12 cellular contexts compared by ENCODE assay signal in the genomic region with DNA sequence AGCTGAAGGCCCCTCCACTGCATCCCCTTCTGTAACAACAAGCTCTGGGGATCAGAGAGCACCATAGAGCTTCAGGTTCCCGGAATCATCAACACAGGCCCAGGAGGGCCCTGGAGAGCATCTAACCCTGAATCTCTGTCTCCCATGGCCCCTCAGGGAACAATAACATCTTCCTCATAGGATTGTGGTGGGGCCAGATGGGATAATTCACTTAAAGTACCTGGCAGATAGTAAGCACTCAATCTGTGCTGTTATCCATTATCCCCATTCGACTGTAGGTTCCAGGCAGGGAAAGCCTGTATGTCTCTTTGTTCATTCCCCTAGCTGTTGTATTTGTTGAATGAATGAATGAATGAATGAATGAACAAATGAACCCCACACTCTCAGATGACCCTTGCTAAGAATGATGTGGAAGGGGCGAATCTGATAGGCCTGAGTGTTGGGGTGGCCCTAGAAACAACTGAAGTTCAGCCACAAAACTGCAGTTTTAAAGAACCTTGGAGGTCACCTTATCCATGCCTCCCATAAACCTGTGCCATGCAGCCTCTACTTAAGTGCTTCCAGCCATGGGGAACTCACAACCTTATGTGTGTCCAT. TPM values are rescaled to one million over a fixed set of nuclear protein-coding genes. Genes with fewer than 3 reads are reported as not detected.
A peak's percentile ranks its signal among the peaks of the same experiment; 100 is the strongest.
DNase-seq lines count a peak whose midpoint lies in the region; ATAC-seq and TF ChIP-seq lines count a peak whose summit lies in the region.
"Had no signal": no experiment of that assay in that cellular context is flagged by ENCODE, and none has a peak within 500 bp of the region (broad histone marks: within the 10 kb centered on the region; RNA-seq: fewer than 3 reads in every experiment).

No MANE protein-coding gene starts in this region.

- no peak overlapping the region for H4K5ac ChIP-seq in mesendoderm (ENCODE audit: low read length)

- TF ChIP-seq CTCF in neutrophil (IDR thresholded peaks at IDR 0.05) (no peak), RWPE1 (conservative IDR thresholded peaks at IDR 0.05; ENCODE audit: low read depth) (no peak), psoas muscle (IDR thresholded peaks at IDR 0.05) (no peak)

- no peak overlapping the region for H3K23ac ChIP-seq in mesendoderm (ENCODE audit: low read length)

- WGBS in mesendoderm (ENCODE audit: extremely low coverage, insufficient coverage, low lambda C conversion rate): no CpG with 5 or more reads among the region's 3 CpGs
- 92 to 97% (median 96%) methylated on average over 3 of the region's 3 CpGs for WGBS in psoas muscle, 3 donors

- intact Hi-C loops in activated CD4-positive, alpha-beta T cell treated with anti-CD3 and anti-CD28 coated beads, Interleukin-2, amount 10 ng/mL, durations not matched to agents 24 days and 14 days (cut with micrococcal nuclease): loop anchor here (1.0 to 10.0 kb wide), 2 partner anchors 11 to 322 kb away; partner anchors contain the start of gene PUM1
- intact Hi-C loops in activated T-helper 2 cell treated with anti-CD3 and anti-CD28 coated beads, Interferon-gamma antibody, Interleukin-2, Interleukin-4, amounts not matched to agents 10 μg/mL and 5 μg/mL and 100 μg/mL, durations not matched to agents 14 hours and 24 hours and 36 hours (cut with micrococcal nuclease): loop anchor here (1.0 to 2.0 kb wide), 2 partner anchors 14 to 36 kb away; partner anchors contain the start of gene LAPTM5
- intact Hi-C loops in psoas muscle (cut with DNase I): no loop called here

- CTCF ChIA-PET in RWPE1 (lab: Yijun Ruan, JAX): interaction anchor here (0.8 kb wide), 1 partner anchor 14 kb away, joined by 3 read pairs; no protein-coding TSS in a partner anchor

- H2AFZ ChIP-seq in Karpas-422 (ENCODE audit: low read length): no peak overlapping the region

- H3K27ac Mint-ChIP-seq in activated CD4-positive, alpha-beta T cell treated with anti-CD3 and anti-CD28 coated beads, Interleukin-2, amount 10 ng/mL, durations not matched to agents 24 days and 14 days: peak overlapping the region; percentile 99
- peak overlapping the region; percentile 84 for H3K27ac Mint-ChIP-seq in activated T-helper 2 cell treated with anti-CD3 and anti-CD28 coated beads, Interferon-gamma antibody, Interleukin-2, Interleukin-4, amounts not matched to agents 10 μg/mL and 5 μg/mL and 100 μg/mL, durations not matched to agents 14 hours and 24 hours and 36 hours

- H3K9me2 ChIP-seq in Karpas-422 (replicated peaks; ENCODE audit: insufficient read depth, low read length): no peaks in the 10 kb centered on the region

- H3K9ac ChIP-seq in Karpas-422 (ENCODE audit: low read length) (no peak overlapping the region), mesendoderm (ENCODE audit: low read length) (no peak overlapping the region)

- no peaks in the 10 kb centered on the region for H3K27me3 Mint-ChIP-seq in activated CD4-positive, alpha-beta T cell treated with anti-CD3 and anti-CD28 coated beads, Interleukin-2, amount 10 ng/mL, durations not matched to agents 24 days and 14 days
- no peaks in the 10 kb centered on the region for H3K27me3 Mint-ChIP-seq in activated T-helper 2 cell treated with anti-CD3 and anti-CD28 coated beads, Interferon-gamma antibody, Interleukin-2, Interleukin-4, amounts not matched to agents 10 μg/mL and 5 μg/mL and 100 μg/mL, durations not matched to agents 14 hours and 24 hours and 36 hours (ENCODE audit: low read depth)

- no peak overlapping the region for H4K8ac ChIP-seq in mesendoderm (ENCODE audit: low read depth, low read length)

- H3K4ac ChIP-seq in mesendoderm (ENCODE audit: low read depth, low read length): no peak overlapping the region

- H3K18ac ChIP-seq in mesendoderm (ENCODE audit: low read length): no peak overlapping the region

- H3K9me3 Mint-ChIP-seq in activated CD4-positive, alpha-beta T cell treated with anti-CD3 and anti-CD28 coated beads, Interleukin-2, amount 10 ng/mL, durations not matched to agents 24 days and 14 days: no peaks in the 10 kb centered on the region
- no peaks in the 10 kb centered on the region for H3K9me3 Mint-ChIP-seq in activated T-helper 2 cell treated with anti-CD3 and anti-CD28 coated beads, Interferon-gamma antibody, Interleukin-2, Interleukin-4, amounts not matched to agents 10 μg/mL and 5 μg/mL and 100 μg/mL, durations not matched to agents 14 hours and 24 hours and 36 hours

- POLR2A ChIA-PET in RWPE1 (lab: Yijun Ruan, JAX; ENCODE audit: low non-redundant PET): no interaction called here

- H3K4me1 ChIP-seq in Karpas-422 (ENCODE audit: low read length): peaks cover 77% of the 10 kb centered on the region
- peaks cover 76 to 92% of the 10 kb centered on the region in 2 experiments for H3K4me1 ChIP-seq in neutrophil (ENCODE audit: control insufficient read depth in 1 of 2, insufficient read depth in 1 of 2, low read depth in 1 of 2, low read length in 1 of 2)
- peaks cover 7% of the 10 kb centered on the region for H3K4me1 ChIP-seq in mesendoderm (ENCODE audit: control insufficient read depth, low read depth, low read length)
- H3K4me1 ChIP-seq in psoas muscle: no peaks in the 10 kb centered on the region
- H3K4me1 ChIP-seq: HAP-1 had no signal

- peaks cover 57% of the 10 kb centered on the region for H3K36me3 Mint-ChIP-seq in activated CD4-positive, alpha-beta T cell treated with anti-CD3 and anti-CD28 coated beads, Interleukin-2, amount 10 ng/mL, durations not matched to agents 24 days and 14 days (ENCODE audit: low read depth)
- peaks cover 65% of the 10 kb centered on the region for H3K36me3 Mint-ChIP-seq in activated T-helper 2 cell treated with anti-CD3 and anti-CD28 coated beads, Interferon-gamma antibody, Interleukin-2, Interleukin-4, amounts not matched to agents 10 μg/mL and 5 μg/mL and 100 μg/mL, durations not matched to agents 14 hours and 24 hours and 36 hours (ENCODE audit: low read depth)

- H2BK5ac ChIP-seq in mesendoderm (ENCODE audit: low read length): no peak overlapping the region

- H3K36me3 ChIP-seq in Karpas-422 (ENCODE audit: insufficient read depth, low read length) (peaks cover 26% of the 10 kb centered on the region), neutrophil (peaks cover 96% of the 10 kb centered on the region), mesendoderm (ENCODE audit: control insufficient read depth, insufficient read depth, low read length) (no peaks in the 10 kb centered on the region), psoas muscle (ENCODE audit: insufficient read depth in 1 of 2, low read depth in 1 of 2) (no peaks in the 10 kb centered on the region)
- H3K36me3 ChIP-seq: brain microvascular endothelial cell, HAP-1 had no signal

- peaks cover 42% of the 10 kb centered on the region for H4K20me1 ChIP-seq in Karpas-422 (ENCODE audit: insufficient read depth, low read depth, low read length)

- H3K56ac ChIP-seq in mesendoderm (ENCODE audit: low read length): no peak overlapping the region

- no peaks in the 10 kb centered on the region for H3K9me3 ChIP-seq in Karpas-422 (ENCODE audit: low read length)
- no peaks in the 10 kb centered on the region for H3K9me3 ChIP-seq in neutrophil
- H3K9me3 ChIP-seq in psoas muscle: no peaks in the 10 kb centered on the region
- H3K9me3 ChIP-seq: A549, HAP-1 had no signal

- peaks cover 51% of the 10 kb centered on the region for H3K79me2 ChIP-seq in Karpas-422 (ENCODE audit: low read length)
- no peaks in the 10 kb centered on the region for H3K79me2 ChIP-seq in mesendoderm (ENCODE audit: control insufficient read depth, insufficient read depth, low read length)

- no peak overlapping the region for H2AK5ac ChIP-seq in mesendoderm (ENCODE audit: low read length)

- peaks cover 89% of the 10 kb centered on the region for H3K4me1 Mint-ChIP-seq in activated CD4-positive, alpha-beta T cell treated with anti-CD3 and anti-CD28 coated beads, Interleukin-2, amount 10 ng/mL, durations not matched to agents 24 days and 14 days
- H3K4me1 Mint-ChIP-seq in activated T-helper 2 cell treated with anti-CD3 and anti-CD28 coated beads, Interferon-gamma antibody, Interleukin-2, Interleukin-4, amounts not matched to agents 10 μg/mL and 5 μg/mL and 100 μg/mL, durations not matched to agents 14 hours and 24 hours and 36 hours (ENCODE audit: low read depth): peaks cover 86% of the 10 kb centered on the region

- H3K4me3 ChIP-seq in Karpas-422 (ENCODE audit: low read length) (no peak overlapping the region), neutrophil (ENCODE audit: low read depth in 1 of 2, low read length in 1 of 2) (no peak overlapping the region), mesendoderm (ENCODE audit: low read length) (no peak overlapping the region), psoas muscle (no peak overlapping the region)
- H3K4me3 ChIP-seq: A549, HAP-1 had no signal

- no peaks in the 10 kb centered on the region for H3K79me1 ChIP-seq in mesendoderm (ENCODE audit: low read length)

- no peaks in the 10 kb centered on the region for H3K27me3 ChIP-seq in Karpas-422 (ENCODE audit: low read length)
- H3K27me3 ChIP-seq in neutrophil: no peaks in the 10 kb centered on the region
- H3K27me3 ChIP-seq in mesendoderm (ENCODE audit: insufficient read depth, low read length, poor library complexity): no peaks in the 10 kb centered on the region
- no peaks in the 10 kb centered on the region for H3K27me3 ChIP-seq in psoas muscle (ENCODE audit: insufficient read depth in 3 of 3, low read length in 2 of 3)

- no peak overlapping the region for H2BK120ac ChIP-seq in mesendoderm (ENCODE audit: low read depth, low read length)

- H3K27ac ChIP-seq in Karpas-422 (ENCODE audit: low read length) (0 out of 2 replicates have a peak overlapping the region, but pooled peaks have one; percentile 9), neutrophil (peak overlapping the region; percentile 100), RWPE1 (no peak overlapping the region), mesendoderm (ENCODE audit: low read depth, low read length) (no peak overlapping the region), psoas muscle (no peak overlapping the region)
- H3K27ac ChIP-seq: A549, brain microvascular endothelial cell had no signal

- peak overlapping the region; percentile 89 for H3K4me3 Mint-ChIP-seq in activated CD4-positive, alpha-beta T cell treated with anti-CD3 and anti-CD28 coated beads, Interleukin-2, amount 10 ng/mL, durations not matched to agents 24 days and 14 days
- peak overlapping the region; percentile 49 for H3K4me3 Mint-ChIP-seq in activated T-helper 2 cell treated with anti-CD3 and anti-CD28 coated beads, Interferon-gamma antibody, Interleukin-2, Interleukin-4, amounts not matched to agents 10 μg/mL and 5 μg/mL and 100 μg/mL, durations not matched to agents 14 hours and 24 hours and 36 hours (ENCODE audit: low read depth)

- ATAC-seq in psoas muscle: no peak
- ATAC-seq: A549 had no signal

- no peak overlapping the region for H2BK15ac ChIP-seq in mesendoderm (replicated peaks; ENCODE audit: low read depth)

- DNase-seq in activated CD4-positive, alpha-beta T cell treated with anti-CD3 and anti-CD28 coated beads, Interleukin-2, amount 10 ng/mL, durations not matched to agents 24 days and 14 days: no peak
- DNase-seq in activated CD4-positive, alpha-beta T cell treated with anti-CD3 and anti-CD28 coated beads for 1 hour: no peak
- DNase-seq in Karpas-422 (no peak), RWPE1 (ENCODE audit: low spot score) (no peak), mesendoderm (no peak), psoas muscle (no peak)
- DNase-seq in activated T-helper 2 cell treated with anti-CD3 and anti-CD28 coated beads, Interferon-gamma antibody, Interleukin-2, Interleukin-4, amounts not matched to agents 10 μg/mL and 5 μg/mL and 100 μg/mL, durations not matched to agents 14 hours and 24 hours and 36 hours (ENCODE audit: low spot score): no peak
- DNase-seq: brain microvascular endothelial cell, Calu3 had no signal

- no peak overlapping the region for H3K4me2 ChIP-seq in Karpas-422 (ENCODE audit: low read depth, low read length, poor library complexity, severe bottlenecking)
- H3K4me2 ChIP-seq in mesendoderm (ENCODE audit: low read length): no peak overlapping the region
- H3K4me2 ChIP-seq: A549 had no signal

RNA-seq across cellular contexts. Expression of gene LAPTM5, which starts 14.5 kb away (rescaled TPM):
- 178 and 179 TPM in 2 replicates for total RNA-seq in activated CD4-positive, alpha-beta T cell treated with anti-CD3 and anti-CD28 coated beads, Interleukin-2, amount 10 ng/mL, durations not matched to agents 24 days and 14 days
- 117 and 184 TPM in 2 replicates for total RNA-seq in Karpas-422 (2014; rRNA removed; shearing (Covaris generic); ENCODE audit: low replicate concordance)
- 184 and 189 TPM in 2 replicates for total RNA-seq in activated T-helper 2 cell treated with anti-CD3 and anti-CD28 coated beads, Interferon-gamma antibody, Interleukin-2, Interleukin-4, amounts not matched to agents 10 μg/mL and 5 μg/mL and 100 μg/mL, durations not matched to agents 14 hours and 24 hours and 36 hours
- 0.70 TPM for polyA plus RNA-seq in mesendoderm (2013, experiment 1 of 2)
- 0.64 TPM for polyA plus RNA-seq in mesendoderm (2013, experiment 2 of 2)
- 10 to 100 TPM in 3 of 4 donors, 1 to 10 TPM in 1; 8.2 to 14.4 (median 13.7) TPM for total RNA-seq in psoas muscle
- polyA plus RNA-seq in psoas muscle: 10 to 100 TPM in 1 of 3 donors, 1 to 10 TPM in 2; 3.0 to 14.5 (median 4.3) TPM
- total RNA-seq: Calu3 had no signal

RNA-seq across cellular contexts. Expression of gene MATN1, which starts 19.7 kb away (rescaled TPM):
- total RNA-seq in activated CD4-positive, alpha-beta T cell treated with anti-CD3 and anti-CD28 coated beads, Interleukin-2, amount 10 ng/mL, durations not matched to agents 24 days and 14 days: 0.50 and 0.54 TPM in 2 replicates
- total RNA-seq in Karpas-422 (2014; rRNA removed; shearing (Covaris generic); ENCODE audit: low replicate concordance): 0.19 and 1.2 TPM in 2 replicates
- 0.21 and 0.44 TPM in 2 replicates for total RNA-seq in activated T-helper 2 cell treated with anti-CD3 and anti-CD28 coated beads, Interferon-gamma antibody, Interleukin-2, Interleukin-4, amounts not matched to agents 10 μg/mL and 5 μg/mL and 100 μg/mL, durations not matched to agents 14 hours and 24 hours and 36 hours
- polyA plus RNA-seq in mesendoderm (2013, experiment 1 of 2): 0.07 TPM
- 0.08 TPM for polyA plus RNA-seq in mesendoderm (2013, experiment 2 of 2)
- total RNA-seq in psoas muscle: not detected
- polyA plus RNA-seq in psoas muscle: under 1 TPM; 0.03 to 0.07 (median 0.04) TPM
- total RNA-seq: Calu3 had no signal

Comparison
In these comparisons a context has a peak if more than half of its experiments do, and no peak if none do; other contexts are left out.
1. H3K27ac ChIP-seq: peak in Karpas-422 (single experiment) and neutrophil (single experiment); none in RWPE1 (single experiment), mesendoderm (single experiment) and psoas muscle (single experiment).
2. intact Hi-C loops: an anchor here in activated CD4-positive, alpha-beta T cell treated with anti-CD3 and anti-CD28 coated beads, Interleukin-2, amount 10 ng/mL, durations not matched to agents 24 days and 14 days (1.0 to 10.0 kb wide) and activated T-helper 2 cell treated with anti-CD3 and anti-CD28 coated beads, Interferon-gamma antibody, Interleukin-2, Interleukin-4, amounts not matched to agents 10 μg/mL and 5 μg/mL and 100 μg/mL, durations not matched to agents 14 hours and 24 hours and 36 hours (1.0 to 2.0 kb wide); none called in psoas muscle.